1 cellular context compared by ENCODE assay signal in genomic region chr4:68589790-68590189, GRCh38.
TF ChIP-seq lines count a peak whose summit lies in the region.

No MANE protein-coding gene starts in this region.

TF ChIP-seq in GM23338, 12 proteins besides CTCF, POLR2A, EP300 and RAD21 (continued from another document):
- no peak for TF ChIP-seq ZNF462 (CRISPR knock-in tag; IDR thresholded peaks at IDR 0.05)
- TF ChIP-seq STAT1 (IDR thresholded peaks at IDR 0.05; ENCODE audit: unreplicated experiment) = no peak
- TF ChIP-seq REST (IDR thresholded peaks at IDR 0.05; ENCODE audit: unreplicated experiment) = no peak
- TF ChIP-seq EZH2phosphoT487 (IDR thresholded peaks at IDR 0.05; ENCODE audit: unreplicated experiment) = no peak
